8 cellular contexts compared by ENCODE assay signal in the genomic region with DNA sequence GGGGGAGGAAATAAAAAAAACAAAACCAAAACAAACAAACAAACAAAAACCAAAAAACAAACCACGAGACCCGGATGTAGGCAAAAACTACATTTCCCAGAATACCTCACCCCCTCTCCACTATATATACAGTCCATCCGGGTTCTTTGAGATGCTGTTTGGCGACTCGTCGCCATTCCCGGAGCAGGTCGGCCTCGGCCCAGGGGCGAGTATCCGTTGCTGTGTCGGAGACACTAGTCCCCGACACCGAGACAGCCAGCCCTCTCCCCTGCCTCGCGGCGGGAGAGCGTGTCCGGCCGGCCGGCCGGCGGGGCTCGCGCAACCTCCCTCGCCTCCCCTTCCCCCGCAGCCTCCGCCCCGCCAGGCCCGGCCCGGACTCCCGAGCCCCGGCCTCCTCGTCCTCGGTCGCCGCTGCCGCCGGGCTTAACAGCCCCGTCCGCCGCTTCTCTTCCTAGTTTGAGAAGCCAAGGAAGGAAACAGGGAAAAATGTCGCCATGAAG. TPM values are rescaled to one million over a fixed set of nuclear protein-coding genes. Genes with fewer than 3 reads are reported as not detected.
DNase-seq lines count a peak whose midpoint lies in the region; ATAC-seq and TF ChIP-seq lines count a peak whose summit lies in the region.

A gene (plus strand): TSS at position 154 of the 500 bp plus-strand sequence. CDS start 456 bp downstream, outside the sequence.

- CTCF ChIA-PET in activated CD4-positive, alpha-beta T cell treated with anti-CD3 and anti-CD28 coated beads, Interleukin-2, amount 10 ng/mL, durations not matched to agents 7 days and 5 days (lab: Charles Lee): interaction anchor here (0.6 to 3.0 kb wide), 2 partner anchors 8 to 16 kb away, joined by 3 to 8 read pairs; no protein-coding TSS in a partner anchor

- H3K4me3 ChIP-seq in AG10803 (ENCODE audit: low read length): peak within 1 kb of the TSS; percentile 95

- no peaks in the 10 kb centered on the region for H3K27me3 ChIP-seq in layer of hippocampus (ENCODE audit: control insufficient read depth, insufficient read depth, low read length)

- POLR2A ChIA-PET in activated CD4-positive, alpha-beta T cell treated with anti-CD3 and anti-CD28 coated beads, Interleukin-2, amount 10 ng/mL, durations not matched to agents 7 days and 5 days (lab: Charles Lee): no interaction called here

- H3K27me3 Mint-ChIP-seq in activated CD4-positive, alpha-beta T cell treated with anti-CD3 and anti-CD28 coated beads, Interleukin-2, amount 10 ng/mL, durations not matched to agents 7 days and 5 days: no peaks in the 10 kb centered on the region

- H3K4me3 Mint-ChIP-seq in activated CD4-positive, alpha-beta T cell treated with anti-CD3 and anti-CD28 coated beads, Interleukin-2, amount 10 ng/mL, durations not matched to agents 7 days and 5 days: peak within 1 kb of the TSS; percentile 97

- H3K4me1 Mint-ChIP-seq in activated CD4-positive, alpha-beta T cell treated with anti-CD3 and anti-CD28 coated beads, Interleukin-2, amount 10 ng/mL, durations not matched to agents 7 days and 5 days: peaks cover 61% of the 10 kb centered on the region

- peak within 1 kb of the TSS; percentile 96 for H3K27ac Mint-ChIP-seq in activated CD4-positive, alpha-beta T cell treated with anti-CD3 and anti-CD28 coated beads, Interleukin-2, amount 10 ng/mL, durations not matched to agents 7 days and 5 days

- peak within 1 kb of the TSS; percentile 84 for H3K27ac ChIP-seq in layer of hippocampus (ENCODE audit: low read depth, low read length)

- TF ChIP-seq CTCF in AG10803 (conservative IDR thresholded peaks at IDR 0.05; ENCODE audit: low read length): no peak

- DNase-seq in AG10803 (ENCODE audit: low read depth): peak; percentile 86
- DNase-seq in NCI-H524 treated with DMSO at 0.1 percent for 48 hours (lab: John Stamatoyannopoulos, UW): peak; percentile 64
- DNase-seq in activated CD4-positive, alpha-beta T cell treated with anti-CD3 and anti-CD28 coated beads, Interleukin-2, amount 10 ng/mL, durations not matched to agents 7 days and 5 days: peak; percentile 84
- peak; percentile 91 for DNase-seq in dedifferentiated amniotic fluid mesenchymal stem cell (ENCODE audit: extremely low spot score)
- DNase-seq in stimulated activated CD4-positive, alpha-beta T cell treated with anti-CD3 and anti-CD28 coated beads, Interleukin-1b, Interleukin-23, amount 100 ng/mL, for 24 hours (ENCODE audit: low read depth in 4 of 4, low spot score in 1 of 4): peak; percentile 34 to 57 (median 44)

- H3K36me3 Mint-ChIP-seq in activated CD4-positive, alpha-beta T cell treated with anti-CD3 and anti-CD28 coated beads, Interleukin-2, amount 10 ng/mL, durations not matched to agents 7 days and 5 days (ENCODE audit: low read depth): peaks cover 42% of the 10 kb centered on the region

- ATAC-seq in GM19035 (IDR thresholded peaks at IDR 0.05; ENCODE audit: unreplicated experiment): peak; percentile 68
- peak; percentile 60 for ATAC-seq in HG03442 (IDR thresholded peaks at IDR 0.05; ENCODE audit: unreplicated experiment)

- H3K9me3 Mint-ChIP-seq in activated CD4-positive, alpha-beta T cell treated with anti-CD3 and anti-CD28 coated beads, Interleukin-2, amount 10 ng/mL, durations not matched to agents 7 days and 5 days: no peaks in the 10 kb centered on the region

RNA-seq across cellular contexts. Expression of the gene that starts here (rescaled TPM):
- total RNA-seq in activated CD4-positive, alpha-beta T cell treated with anti-CD3 and anti-CD28 coated beads, Interleukin-2, amount 10 ng/mL, durations not matched to agents 7 days and 5 days: 100 to 1,000 TPM; 191 to 219 TPM

Comparison
In these comparisons a context has a peak if more than half of its experiments do, and no peak if none do; other contexts are left out.
1. Peak in every context shown above with its lines: DNase-seq, ATAC-seq, H3K4me3 ChIP-seq and H3K27ac ChIP-seq.